8 cellular contexts compared by ENCODE assay signal in the genomic region with DNA sequence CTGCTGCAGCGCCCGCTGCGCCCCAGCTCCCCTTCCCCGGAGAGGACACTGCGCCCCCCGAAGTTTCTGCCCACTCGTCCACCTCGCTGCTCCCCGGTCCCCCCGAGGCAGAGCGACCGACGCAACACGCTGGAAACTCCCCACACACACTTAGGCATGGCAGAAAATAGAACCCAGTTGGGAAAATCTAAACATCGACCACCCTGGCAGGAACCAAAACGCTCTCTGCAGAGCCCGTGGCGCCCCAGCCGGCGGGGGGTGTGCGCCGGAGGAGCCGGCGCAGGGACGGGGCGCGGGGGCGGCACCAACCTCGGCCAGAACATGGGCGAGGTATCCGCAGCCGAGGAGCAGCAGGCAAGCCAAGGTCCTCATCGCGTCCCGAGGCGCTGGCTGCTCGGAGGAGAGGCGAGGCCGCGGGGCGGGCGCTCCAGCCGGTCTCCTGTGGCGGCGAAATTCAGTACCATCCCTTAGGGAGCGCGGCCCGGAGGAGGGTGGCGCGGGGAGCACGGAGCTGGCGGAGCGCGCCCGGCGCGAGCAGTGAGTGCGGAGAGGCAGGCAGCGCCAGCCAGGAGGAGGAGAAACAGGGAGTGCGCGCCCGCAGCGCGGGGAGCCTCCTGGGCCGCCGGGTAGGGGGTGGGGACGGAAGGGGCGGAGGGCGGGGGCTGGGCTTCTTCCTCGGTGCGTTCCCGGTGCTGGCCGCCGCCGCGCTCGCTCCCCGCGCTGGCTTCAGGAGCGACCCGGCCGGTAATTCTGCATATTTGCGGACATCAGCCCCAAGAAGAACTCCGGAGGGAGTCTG. TPM values are rescaled to one million over a fixed set of nuclear protein-coding genes. Genes with fewer than 3 reads are reported as not detected.
DNase-seq lines count a peak whose midpoint lies in the region; ATAC-seq, FAIRE-seq and TF ChIP-seq lines count a peak whose summit lies in the region.

No MANE protein-coding gene starts in this region.

- H3K36me3 ChIP-seq in PC-3 (ENCODE audit: low read depth, low read length) (no peaks in the 10 kb centered on the region), astrocyte (ENCODE audit: insufficient read depth, low read length) (no peaks in the 10 kb centered on the region), trophoblast cell (ENCODE audit: control insufficient read depth in 1 of 2, insufficient read depth in 2 of 2, low read length in 2 of 2) (no peaks in the 10 kb centered on the region)

- H3K27me3 ChIP-seq in PC-3 (ENCODE audit: low read length) (peaks cover 18% of the 10 kb centered on the region), astrocyte (ENCODE audit: insufficient read depth, low read length) (peaks cover 20% of the 10 kb centered on the region), trophoblast cell (ENCODE audit: insufficient read depth, low read length) (peaks cover 39% of the 10 kb centered on the region)

- peak overlapping the region; percentile 74 for H4K8ac ChIP-seq in trophoblast cell (ENCODE audit: low read depth, low read length)

- intact Hi-C loops in PC-3 (cut with micrococcal nuclease) (loop anchor here (1.0 to 5.0 kb wide), 5 partner anchors 20 to 208 kb away; a partner anchor contains a TSS), left ventricle myocardium superior (cut with micrococcal nuclease) (no loop called here)

- H4K91ac ChIP-seq in trophoblast cell (ENCODE audit: low read depth, low read length) = peak overlapping the region; percentile 65

- H3K4me3 ChIP-seq in PC-3 (ENCODE audit: low read length) (peak overlapping the region; percentile 95), astrocyte (ENCODE audit: insufficient read depth, low read depth, low read length) (peak overlapping the region; percentile 74), trophoblast cell (ENCODE audit: low read depth, low read length) (peak overlapping the region; percentile 77)

- peak overlapping the region; percentile 33 for H3K4ac ChIP-seq in trophoblast cell (ENCODE audit: low read depth, low read length)

- H3K9me2 ChIP-seq in PC-3 (replicated peaks; ENCODE audit: low read length) = no peaks in the 10 kb centered on the region

- H3K9ac ChIP-seq in PC-3 (ENCODE audit: low read length) (peak overlapping the region; percentile 43; the same call in 1 of the 2 replicates), astrocyte (ENCODE audit: low read length) (peak overlapping the region; percentile 79), trophoblast cell (ENCODE audit: low read length) (no peak overlapping the region)

- H3K36me3 Mint-ChIP-seq in astrocyte (ENCODE audit: low read depth, unreplicated experiment) = no peaks in the 10 kb centered on the region

- peak overlapping the region; percentile 90 for H3K18ac ChIP-seq in trophoblast cell (ENCODE audit: low read length)

- no peaks in the 10 kb centered on the region for H4K20me1 ChIP-seq in PC-3 (ENCODE audit: low read length)
- H4K20me1 ChIP-seq in astrocyte (ENCODE audit: insufficient read depth, low read length) = peaks cover 28% of the 10 kb centered on the region

- H3K4me2 ChIP-seq in PC-3 (ENCODE audit: low read length) (peak overlapping the region; percentile 98), astrocyte (ENCODE audit: low read length) (peak overlapping the region; percentile 89), trophoblast cell (ENCODE audit: low read length) (peak overlapping the region; percentile 70)

- peaks cover 13% of the 10 kb centered on the region for H3K4me1 Mint-ChIP-seq in astrocyte (ENCODE audit: low read depth, unreplicated experiment)

- H3K27me3 Mint-ChIP-seq in astrocyte (ENCODE audit: low read depth, unreplicated experiment) = peaks cover 3% of the 10 kb centered on the region

- peak overlapping the region; percentile 85 for H4K12ac ChIP-seq in trophoblast cell (ENCODE audit: low read depth, low read length)

- peak; percentile 89 for DNase-seq in Ammon's horn (ENCODE audit: low spot score)
- DNase-seq in PC-3 = peak; percentile 69
- DNase-seq in astrocyte (ENCODE audit: low read depth) = peak; percentile 81
- peak; percentile 91 for DNase-seq in left ventricle myocardium superior
- peak; percentile 24 to 58 for DNase-seq in trophoblast cell
- DNase-seq in NCI-H2029 treated with DMSO at 0.1 percent for 48 hours (lab: John Stamatoyannopoulos, UW) = no peak

- no peak overlapping the region for H3K23ac ChIP-seq in trophoblast cell (ENCODE audit: low read length)

- no TSS peak for BruUV-seq in PC-3 (replicated peaks; lab: Mats Ljungman, UMichigan)

- H3K79me2 ChIP-seq in PC-3 (ENCODE audit: low read length) (peaks cover 41% of the 10 kb centered on the region), astrocyte (ENCODE audit: insufficient read depth, low read length) (peaks cover 49% of the 10 kb centered on the region), trophoblast cell (ENCODE audit: control insufficient read depth, insufficient read depth, low read length, poor library complexity) (peaks cover 4% of the 10 kb centered on the region)

- H3K9me3 ChIP-seq in PC-3 (ENCODE audit: low read length) = no peaks in the 10 kb centered on the region
- H3K9me3 ChIP-seq in astrocyte (ENCODE audit: insufficient read depth, low read depth, low read length) = no peaks in the 10 kb centered on the region
- H3K9me3 ChIP-seq in trophoblast cell (ENCODE audit: insufficient read depth, low read depth, low read length) = peaks cover 2% of the 10 kb centered on the region

- H2AK5ac ChIP-seq in trophoblast cell (ENCODE audit: low read length) = no peak overlapping the region

- peak overlapping the region; percentile 77 for H2BK120ac ChIP-seq in trophoblast cell (ENCODE audit: insufficient read depth, low read length, poor library complexity)

- H3F3A ChIP-seq in PC-3 (ENCODE audit: low read length, unreplicated experiment) = no peaks in the 10 kb centered on the region

- ATAC-seq in GM21529 (IDR thresholded peaks at IDR 0.05; ENCODE audit: unreplicated experiment) (peak; percentile 10), PC-3 (peak; percentile 59), left ventricle myocardium superior (peak; percentile 65), HG02588 (IDR thresholded peaks at IDR 0.05; ENCODE audit: unreplicated experiment) (no peak)

- peak overlapping the region; percentile 44 for H2BK5ac ChIP-seq in trophoblast cell (ENCODE audit: low read depth, low read length, poor library complexity)

- H3K4me1 ChIP-seq in PC-3 (ENCODE audit: insufficient read depth, low read length) (peaks cover 11% of the 10 kb centered on the region; the same call in 1 of the 2 replicates), astrocyte (ENCODE audit: insufficient read depth, low read length) (peaks cover 42% of the 10 kb centered on the region), trophoblast cell (ENCODE audit: control insufficient read depth in 1 of 2, insufficient read depth in 2 of 2, low read length in 2 of 2) (peaks cover 22 to 37% of the 10 kb centered on the region in 2 experiments)

- H3K27ac Mint-ChIP-seq in astrocyte (ENCODE audit: unreplicated experiment) = peak overlapping the region; percentile 78

- CTCF ChIA-PET in PC-3 (lab: Charles Lee) = interaction anchor here (0.7 kb wide), 1 partner anchor 268 kb away, joined by 5 read pairs; no protein-coding TSS in a partner anchor

- H3K27ac ChIP-seq in PC-3 (ENCODE audit: low read length) = no peak overlapping the region
- H3K27ac ChIP-seq in astrocyte (ENCODE audit: low read depth, low read length) = peak overlapping the region; percentile 26
- no peak overlapping the region for H3K27ac ChIP-seq in trophoblast cell (ENCODE audit: low read depth, low read length)

- peak overlapping the region; percentile 88 for H3K14ac ChIP-seq in trophoblast cell (ENCODE audit: low read length)

- POLR2A ChIA-PET in PC-3 (lab: Charles Lee; ENCODE audit: unreplicated experiment) = interaction anchor here (0.5 kb wide), 1 partner anchor 21 kb away, joined by 3 read pairs; no protein-coding TSS in a partner anchor

- TF ChIP-seq CTCF in PC-3 (conservative IDR thresholded peaks at IDR 0.05; ENCODE audit: low read depth, low read length) (no peak), astrocyte (IDR thresholded peaks at IDR 0.05; ENCODE audit: insufficient read depth, low read depth, low read length) (no peak)

- peak overlapping the region; percentile 90 for H3K4me3 Mint-ChIP-seq in astrocyte (ENCODE audit: unreplicated experiment)

- H2AFZ ChIP-seq in PC-3 (ENCODE audit: low read length) = peak overlapping the region; percentile 71
- H2AFZ ChIP-seq in astrocyte (ENCODE audit: low read depth, low read length) = peak overlapping the region; percentile 47
- peak overlapping the region; percentile 94 for H2AFZ ChIP-seq in trophoblast cell (ENCODE audit: insufficient read depth, low read length, poor library complexity)

- no peak for FAIRE-seq in astrocyte (lab: Jason Lieb, UNC)

- peak overlapping the region; percentile 61 for H2BK12ac ChIP-seq in trophoblast cell (ENCODE audit: low read length)

- no CpG with 5 or more reads among the region's 84 CpGs for WGBS in trophoblast cell (ENCODE audit: extremely low coverage, insufficient coverage, insufficient read length)

- H3K9me3 Mint-ChIP-seq in astrocyte (ENCODE audit: unreplicated experiment) = peaks cover 2% of the 10 kb centered on the region

- peaks cover 7% of the 10 kb centered on the region for H3K79me1 ChIP-seq in trophoblast cell (ENCODE audit: low read length)

RNA-seq across cellular contexts. Expression of a gene that starts 0.8 kb away (rescaled TPM):
- total RNA-seq in PC-3 (2014; rRNA removed) = 16.1 and 18.4 TPM in 2 replicates
- 47.1 and 52.9 TPM in 2 replicates for total RNA-seq in astrocyte
- 32.7 TPM for total RNA-seq in left ventricle myocardium superior
- 9.7 and 10.6 TPM in 2 replicates for polyA plus RNA-seq in trophoblast cell (2013)
